ENCODE assay signal across 19 cellular contexts in the genomic region with DNA sequence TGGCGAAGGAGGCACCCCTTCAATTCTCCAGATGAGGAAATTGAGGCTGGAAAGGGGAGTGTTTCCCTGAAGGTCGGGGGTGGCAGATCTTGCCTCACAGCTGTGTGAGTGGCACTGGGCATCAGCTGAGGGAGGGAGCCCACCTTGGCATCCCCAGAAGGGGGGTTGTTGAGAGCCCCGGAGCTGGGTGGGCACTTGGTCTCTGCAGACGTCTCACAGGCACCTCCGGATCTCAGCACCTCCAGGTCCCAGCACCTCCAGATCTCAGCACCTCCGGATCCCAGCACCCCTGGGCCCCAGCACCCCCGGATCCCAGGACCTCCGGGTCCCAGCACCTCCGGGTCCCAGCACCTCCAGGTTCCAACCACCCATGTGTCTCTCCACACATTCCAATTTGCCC.
"Had no signal": no experiment of that assay in that cellular context is flagged by ENCODE, and none has a peak within 500 bp of the region (broad histone marks: within the 10 kb centered on the region; RNA-seq: fewer than 3 reads in every experiment).

No MANE protein-coding gene starts in this region.

- DNase-seq: left cardiac atrium; SIG-M5; stimulated activated CD4-positive, alpha-beta T cell treated with anti-CD3 and anti-CD28 coated beads, Interleukin-12 subunit alpha, Interleukin-12 subunit beta, amount 100 ng/mL, for 4 hours; stimulated activated CD4-positive, alpha-beta T cell treated with anti-CD3 and anti-CD28 coated beads, Interleukin-1b, Interleukin-23, amount 100 ng/mL, for 48 hours; stomach; T-cell; trophoblast cell had no signal

- H3K4me3 ChIP-seq: body of pancreas, gastroesophageal sphincter, heart left ventricle, lung, neural progenitor cell, prostate gland, stomach, suprapubic skin had no signal

- H3K4me2 ChIP-seq: neural progenitor cell had no signal

- FAIRE-seq: islet of Langerhans had no signal

- H3K9ac ChIP-seq: neural progenitor cell had no signal

- H3K27me3 ChIP-seq: body of pancreas, suprapubic skin had no signal

- H3K27ac ChIP-seq: body of pancreas, epithelial cell of prostate, gastroesophageal sphincter, heart left ventricle, neural progenitor cell, prostate gland, stomach, suprapubic skin, VCaP had no signal

- ATAC-seq: activated naive CD4-positive, alpha-beta T cell treated with anti-CD3 and anti-CD28 coated beads, Interleukin-2, amount 50 U/mL, for 72 hours; body of pancreas; gastroesophageal sphincter; left cardiac atrium; naive thymus-derived CD4-positive, alpha-beta T cell; T-cell had no signal

- H3K9me3 ChIP-seq: body of pancreas, prostate gland, suprapubic skin had no signal

- H3K4me1 ChIP-seq: body of pancreas, prostate gland had no signal

- H2AFZ ChIP-seq: neural progenitor cell had no signal

- H3K36me3 ChIP-seq: neural progenitor cell, prostate gland, suprapubic skin had no signal
